8 cellular contexts compared by ENCODE assay signal in genomic region chr3:170038434-170039110, GRCh38. TPM values are rescaled to one million over a fixed set of nuclear protein-coding genes. Genes with fewer than 3 reads are reported as not detected.
DNase-seq lines count a peak whose midpoint lies in the region; ATAC-seq, FAIRE-seq and TF ChIP-seq lines count a peak whose summit lies in the region.

No MANE protein-coding gene starts in this region.

- ATAC-seq in HG02798 (IDR thresholded peaks at IDR 0.05; ENCODE audit: poor library complexity, unreplicated experiment) = peak; percentile 18

- TF ChIP-seq CTCF in cardiac muscle cell (IDR thresholded peaks at IDR 0.05; ENCODE audit: low read depth, low read length) = no peak

- H3K9me3 ChIP-seq in NT2/D1 (ENCODE audit: insufficient read depth, low read length) (no peaks in the 10 kb centered on the region), cardiac muscle cell (ENCODE audit: low read depth) (no peaks in the 10 kb centered on the region)

- H3K4me3 ChIP-seq in NT2/D1 (ENCODE audit: insufficient read length, low read depth) = peak overlapping the region; percentile 60
- H3K4me3 ChIP-seq in cardiac muscle cell = peak overlapping the region; percentile 51
- peak overlapping the region; percentile 62 for H3K4me3 ChIP-seq in rectal smooth muscle tissue (ENCODE audit: low read length)

- H3K9ac ChIP-seq in NT2/D1 (ENCODE audit: insufficient read length, low read depth) (peak overlapping the region; percentile 75), rectal smooth muscle tissue (ENCODE audit: low read length) (peak overlapping the region; percentile 62)

- TF ChIP-seq POLR2A in GM12892 (IDR thresholded peaks at IDR 0.05; ENCODE audit: low read depth, low read length) = peak; percentile 38; the same call in 1 of the 2 replicates

- peak; percentile 65 for FAIRE-seq in GM12892 (lab: Jason Lieb, UNC)

- no peaks in the 10 kb centered on the region for H3K4me1 ChIP-seq in NT2/D1 (ENCODE audit: insufficient read depth, insufficient read length)
- H3K4me1 ChIP-seq in cardiac muscle cell (ENCODE audit: low read depth) = no peaks in the 10 kb centered on the region
- no peaks in the 10 kb centered on the region for H3K4me1 ChIP-seq in rectal smooth muscle tissue (ENCODE audit: control insufficient read depth, insufficient read depth, low read length)

- peaks cover 40% of the 10 kb centered on the region for H3K27me3 ChIP-seq in NT2/D1 (ENCODE audit: insufficient read depth, insufficient read length)
- H3K27me3 ChIP-seq in cardiac muscle cell = peaks cover 47% of the 10 kb centered on the region
- H3K27me3 ChIP-seq in rectal smooth muscle tissue (ENCODE audit: control insufficient read depth, insufficient read depth, low read length) = peaks cover 3% of the 10 kb centered on the region

- no peaks in the 10 kb centered on the region for H3K36me3 ChIP-seq in NT2/D1 (ENCODE audit: insufficient read depth, insufficient read length, low read length)
- H3K36me3 ChIP-seq in cardiac muscle cell = no peaks in the 10 kb centered on the region
- no peaks in the 10 kb centered on the region for H3K36me3 ChIP-seq in rectal smooth muscle tissue (ENCODE audit: control insufficient read depth, insufficient read depth, low read length)

- DNase-seq in GM12892 (ENCODE audit: insufficient read length) = peak; percentile 29
- no peak for DNase-seq in NT2/D1 (ENCODE audit: low read depth, low spot score)
- DNase-seq in activated gamma-delta T cell (lab: John Stamatoyannopoulos, UW) = peak; percentile 12
- peak in 1 of 2 donors; percentile 15 for DNase-seq in cardiac muscle cell (ENCODE audit: low read depth in 1 of 2, low spot score in 1 of 2)
- no peak for DNase-seq in hypothalamus (lab: John Stamatoyannopoulos, UW)
- DNase-seq in OCI-M2 (lab: John Stamatoyannopoulos, UW; ENCODE audit: unreplicated experiment) = no peak

- no peak overlapping the region for H3K27ac ChIP-seq in cardiac muscle cell
- no peak overlapping the region for H3K27ac ChIP-seq in rectal smooth muscle tissue (ENCODE audit: low read depth, low read length)

RNA-seq across cellular contexts. Expression of gene GPR160, which starts 0.8 kb away (rescaled TPM):
- 72.5 TPM for polyA plus RNA-seq in GM12892 (2012; ENCODE audit: missing spikeins)
- total RNA-seq in cardiac muscle cell = 0.53 TPM in 1 of 2 replicates, not detected in the other
- polyA plus RNA-seq in cardiac muscle cell = 2.2 and 2.6 TPM in 2 replicates

Comparison
In these comparisons a context has a peak if more than half of its experiments do, and no peak if none do; other contexts are left out.
1. DNase-seq: peak in GM12892 (single experiment) and activated gamma-delta T cell (single experiment); none in NT2/D1 (single experiment), hypothalamus (0 of 51) and OCI-M2 (single experiment).
2. Peak in every context shown above with its lines, with median percentiles within 50 percentile points of each other: H3K4me3 ChIP-seq.